Comparison of ENCODE assay signal across 8 cellular contexts in genomic region chr2:134118279-134119116, GRCh38.
A peak's percentile ranks its signal among the peaks of the same experiment; 100 is the strongest.
DNase-seq lines count a peak whose midpoint lies in the region; ATAC-seq and TF ChIP-seq lines count a peak whose summit lies in the region.

No MANE protein-coding gene starts in this region.

- H3K36me3 Mint-ChIP-seq in endodermal cell (ENCODE audit: low read depth) = no peaks in the 10 kb centered on the region

- H3K27me3 Mint-ChIP-seq in endodermal cell (ENCODE audit: insufficient read depth) = peaks cover 13% of the 10 kb centered on the region

- peak overlapping the region; percentile 73 for H3K4me3 Mint-ChIP-seq in endodermal cell

- H3K9me3 ChIP-seq in endodermal cell (ENCODE audit: control insufficient read depth, low read length) = no peaks in the 10 kb centered on the region

- peak; percentile 92 for TF ChIP-seq CTCF in endodermal cell (conservative IDR thresholded peaks at IDR 0.05)

- H3K9ac ChIP-seq in endodermal cell (ENCODE audit: extremely low read depth, low read length, poor library complexity, severe bottlenecking) = no peak overlapping the region

- H3K27me3 ChIP-seq in endodermal cell (ENCODE audit: control insufficient read depth, insufficient read depth, low read length, poor library complexity, severe bottlenecking) = peaks cover 6% of the 10 kb centered on the region

- peak overlapping the region; percentile 10 for H3K27ac Mint-ChIP-seq in endodermal cell

- peaks cover 17% of the 10 kb centered on the region for H3K4me1 Mint-ChIP-seq in endodermal cell

- H3K36me3 ChIP-seq in endodermal cell (ENCODE audit: control insufficient read depth, insufficient read depth, low read length) = no peaks in the 10 kb centered on the region

- DNase-seq in COR-L47 (lab: John Stamatoyannopoulos, UW) (peak; percentile 88), HS-27A (ENCODE audit: low read depth) (peak; percentile 95), NOMO-1 (lab: John Stamatoyannopoulos, UW; ENCODE audit: unreplicated experiment in 2 of 2) (peak; percentile 73 to 88), endodermal cell (peak; percentile 92), mucosa of gallbladder (ENCODE audit: low spot score) (peak; percentile 91)
- peak; percentile 73 to 77 for DNase-seq in activated CD8-positive, alpha-beta memory T cell treated with anti-CD3 and anti-CD28 coated beads for 4 hours (ENCODE audit: low read depth in 2 of 2)
- peak; percentile 68 to 69 for DNase-seq in stimulated activated CD8-positive, alpha-beta memory T cell treated with anti-CD3 and anti-CD28 coated beads, Interleukin-4, amount 100 ng/mL, for 4 hours (ENCODE audit: low read depth in 2 of 2, low spot score in 1 of 2)

- H3K9me3 Mint-ChIP-seq in endodermal cell = no peaks in the 10 kb centered on the region

- peaks cover 4% of the 10 kb centered on the region for H3K4me1 ChIP-seq in endodermal cell (ENCODE audit: control insufficient read depth, insufficient read depth, low read length)

- peak overlapping the region; percentile 79 for H3K4me3 ChIP-seq in endodermal cell (ENCODE audit: low read length)

- ATAC-seq in GM21367 (IDR thresholded peaks at IDR 0.05; ENCODE audit: unreplicated experiment) = peak; percentile 47

- no peak overlapping the region for H3K27ac ChIP-seq in endodermal cell (ENCODE audit: low read depth, low read length)

- 46 to 50% methylated on average over 7 to 8 of the region's 8 CpGs for WGBS in endodermal cell (ENCODE audit: insufficient coverage in 1 of 2, insufficient read length in 1 of 2), 2 experiments
